19 cellular contexts compared by ENCODE assay signal in the genomic region with DNA sequence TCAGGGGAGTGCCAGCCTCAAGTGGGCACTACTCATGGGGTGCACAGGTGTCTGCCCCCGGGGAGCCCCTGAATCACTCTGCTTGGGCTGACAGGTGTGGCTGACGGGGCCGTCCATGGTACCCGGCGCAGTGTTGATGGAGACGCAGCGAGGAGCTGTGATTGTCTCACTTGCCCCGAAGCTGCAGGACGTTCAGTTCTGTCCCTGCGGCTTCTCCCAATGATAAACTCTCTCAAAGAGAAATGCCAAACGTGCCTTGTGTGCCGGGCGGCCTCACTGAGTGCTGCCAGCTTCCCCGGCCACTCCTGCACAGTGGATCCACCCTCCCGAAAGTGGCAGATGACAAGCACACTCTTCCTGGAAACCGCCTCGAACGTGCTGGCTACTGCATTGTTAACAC.
DNase-seq lines count a peak whose midpoint lies in the region; ATAC-seq and TF ChIP-seq lines count a peak whose summit lies in the region.
"Had no signal": no experiment of that assay in that cellular context is flagged by ENCODE, and none has a peak within 500 bp of the region (broad histone marks: within the 10 kb centered on the region; RNA-seq: fewer than 3 reads in every experiment).

No MANE protein-coding gene starts in this region.

- ATAC-seq in Right ventricle myocardium inferior (no peak), heart right ventricle (no peak), RWPE2 (ENCODE audit: low read depth) (no peak), lower lobe of right lung (no peak), HG02623 (IDR thresholded peaks at IDR 0.05; ENCODE audit: unreplicated experiment) (no peak)
- ATAC-seq: GM23338, HCT116 had no signal

- H3K36me3 ChIP-seq in heart right ventricle (peaks cover 0 to 7% (median 0%) of the 10 kb centered on the region in 9 donors), RWPE2 (ENCODE audit: low read depth) (no peaks in the 10 kb centered on the region), lower lobe of right lung (no peaks in the 10 kb centered on the region), sigmoid colon (no peaks in the 10 kb centered on the region)
- H3K36me3 ChIP-seq: Peyer's patch had no signal

- no peaks in the 10 kb centered on the region for H3K27me3 Mint-ChIP-seq in osteocyte (ENCODE audit: unreplicated experiment)

- H3K4me1 ChIP-seq in heart right ventricle (no peaks in the 10 kb centered on the region), RWPE2 (ENCODE audit: insufficient read depth, poor library complexity, severe bottlenecking) (no peaks in the 10 kb centered on the region), lower lobe of right lung (no peaks in the 10 kb centered on the region), sigmoid colon (no peaks in the 10 kb centered on the region)
- H3K4me1 ChIP-seq: Peyer's patch had no signal

- no peak overlapping the region for H3K27ac Mint-ChIP-seq in osteocyte (ENCODE audit: unreplicated experiment)
- H3K27ac Mint-ChIP-seq: GM23338 had no signal

- no peak for TF ChIP-seq CTCF in heart right ventricle (IDR thresholded peaks at IDR 0.05)
- no peak for TF ChIP-seq CTCF in RWPE2 (IDR thresholded peaks at IDR 0.05; ENCODE audit: poor library complexity, severe bottlenecking)
- TF ChIP-seq CTCF in lower lobe of right lung (IDR thresholded peaks at IDR 0.05): no peak
- TF ChIP-seq CTCF in sigmoid colon (IDR thresholded peaks at IDR 0.05): no peak
- no peak for TF ChIP-seq CTCF in osteocyte (IDR thresholded peaks at IDR 0.05)

- H3K9me3 ChIP-seq in heart right ventricle (no peaks in the 10 kb centered on the region), RWPE2 (ENCODE audit: severe bottlenecking) (no peaks in the 10 kb centered on the region), lower lobe of right lung (no peaks in the 10 kb centered on the region), sigmoid colon (no peaks in the 10 kb centered on the region)
- H3K9me3 ChIP-seq: Peyer's patch had no signal

- H3K27me3 ChIP-seq in heart right ventricle: peaks cover 0 to 11% (median 3%) of the 10 kb centered on the region in 7 donors
- H3K27me3 ChIP-seq in RWPE2 (ENCODE audit: insufficient read depth, poor library complexity, severe bottlenecking): peaks cover 2% of the 10 kb centered on the region
- no peaks in the 10 kb centered on the region for H3K27me3 ChIP-seq in lower lobe of right lung (ENCODE audit: low read depth)
- no peaks in the 10 kb centered on the region for H3K27me3 ChIP-seq in sigmoid colon
- H3K27me3 ChIP-seq: Peyer's patch had no signal

- no peaks in the 10 kb centered on the region for H3K36me3 Mint-ChIP-seq in osteocyte (ENCODE audit: unreplicated experiment)
- H3K36me3 Mint-ChIP-seq: CD4-positive, alpha-beta memory T cell had no signal

- DNase-seq in Right ventricle myocardium inferior (ENCODE audit: missing footprints) (peak; percentile 62), heart right ventricle (no peak), RWPE2 (ENCODE audit: low spot score) (peak; percentile 37), lower lobe of right lung (peak; percentile 14), sigmoid colon (peak; percentile 46), activated T-cell treated with anti-CD3 and anti-CD28 coated beads for 4 hours (no peak), osteocyte (ENCODE audit: extremely low spot score, unreplicated experiment) (no peak)
- DNase-seq: CD4-positive, alpha-beta memory T cell; GF-D8; NCI-H1092 treated with DMSO at 0.1 percent for 48 hours; NCI-H2081; NCI-H2171 treated with DMSO at 0.1 percent for 48 hours; NCI-H446 treated with DMSO at 0.1 percent for 48 hours; NCI-H69; SHP77 had no signal

- no peaks in the 10 kb centered on the region for H3K9me3 Mint-ChIP-seq in osteocyte (ENCODE audit: unreplicated experiment)
- H3K9me3 Mint-ChIP-seq: CD4-positive, alpha-beta memory T cell had no signal

- TF ChIP-seq POLR2A in sigmoid colon (IDR thresholded peaks at IDR 0.05): no peak

- H3K4me3 ChIP-seq in heart right ventricle (no peak overlapping the region), RWPE2 (ENCODE audit: severe bottlenecking) (no peak overlapping the region), lower lobe of right lung (no peak overlapping the region), sigmoid colon (no peak overlapping the region)
- H3K4me3 ChIP-seq: GM23338, Peyer's patch had no signal

- no peaks in the 10 kb centered on the region for H3K4me1 Mint-ChIP-seq in osteocyte (ENCODE audit: unreplicated experiment)
- H3K4me1 Mint-ChIP-seq: GM23338 had no signal

- no peak overlapping the region for H3K4me3 Mint-ChIP-seq in osteocyte (ENCODE audit: unreplicated experiment)
- H3K4me3 Mint-ChIP-seq: CD4-positive, alpha-beta memory T cell; GM23338 had no signal

- H3K27ac ChIP-seq in heart right ventricle: no peak overlapping the region
- no peak overlapping the region for H3K27ac ChIP-seq in RWPE2 (ENCODE audit: poor library complexity, severe bottlenecking)
- no peak overlapping the region for H3K27ac ChIP-seq in lower lobe of right lung
- H3K27ac ChIP-seq in sigmoid colon: no peak overlapping the region
- H3K27ac ChIP-seq: Peyer's patch had no signal

- 81 to 89% methylated on average over 18 of the region's 18 CpGs for WGBS in heart right ventricle, 2 donors
- 91 to 93% methylated on average over 18 of the region's 18 CpGs for WGBS in sigmoid colon, 2 donors

- intact Hi-C loops in Right ventricle myocardium inferior (cut with DNase I): no loop called here
- intact Hi-C loops in heart right ventricle (cut with DNase I): no loop called here
- intact Hi-C loops in lower lobe of right lung (cut with DNase I): no loop called here
- intact Hi-C loops in sigmoid colon (cut with DNase I): no loop called here

- TF ChIP-seq EP300 in sigmoid colon (IDR thresholded peaks at IDR 0.05): no peak

Comparison
In these comparisons a context has a peak if more than half of its experiments do, and no peak if none do; other contexts are left out.
1. DNase-seq: peak in Right ventricle myocardium inferior (single experiment), RWPE2 (single experiment), lower lobe of right lung (single experiment) and sigmoid colon (single experiment); none in heart right ventricle (0 of 2), activated T-cell treated with anti-CD3 and anti-CD28 coated beads for 4 hours (single experiment) and osteocyte (single experiment).